In the genomic region with DNA sequence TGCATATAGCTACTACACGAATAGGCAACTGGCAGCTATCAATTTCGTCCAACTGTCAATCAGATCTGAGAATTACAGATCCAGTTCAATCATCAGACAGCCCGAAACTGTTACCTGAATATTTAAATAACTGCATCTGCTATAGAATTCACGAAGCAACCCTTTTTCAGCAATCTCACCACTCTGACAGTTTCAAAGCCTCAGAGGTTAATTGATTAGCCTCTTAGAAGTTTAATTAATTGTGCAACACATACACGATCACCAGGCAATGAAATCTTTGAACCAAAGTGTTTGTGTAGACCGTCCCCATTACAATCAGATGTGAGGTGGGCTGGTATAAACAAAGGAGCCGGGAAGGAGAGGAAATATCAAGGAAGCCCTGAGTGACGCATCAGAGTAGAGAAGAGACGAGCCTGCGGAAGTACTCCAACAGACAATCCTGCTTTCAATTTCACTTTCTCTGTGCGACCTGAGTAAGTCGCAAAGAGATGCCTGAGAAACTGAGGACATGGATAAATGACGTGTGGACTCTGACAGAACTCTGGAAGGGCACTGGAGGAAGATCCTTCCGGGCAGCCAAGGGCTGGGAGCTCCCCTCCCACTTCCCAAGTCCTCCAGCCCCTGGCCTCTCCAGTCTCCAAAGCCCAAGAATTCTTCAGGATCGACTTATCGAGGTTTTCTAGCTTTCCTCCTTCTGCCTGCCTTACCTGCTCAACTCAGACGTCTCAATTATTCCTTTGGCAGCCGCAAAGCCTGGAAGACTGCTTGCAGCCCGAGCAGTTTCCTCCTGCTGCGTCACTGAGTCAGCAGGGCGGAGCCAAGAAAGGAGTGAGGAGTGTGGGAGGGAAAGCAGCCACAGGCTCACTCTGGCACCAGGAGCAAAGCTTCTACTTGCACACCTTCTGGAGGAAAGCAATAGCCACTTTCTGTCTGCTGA, we compare ENCODE assay signal across 8 cellular contexts. TPM values are rescaled to one million over a fixed set of nuclear protein-coding genes. Genes with fewer than 3 reads are reported as not detected.
DNase-seq lines count a peak whose midpoint lies in the region; ATAC-seq and TF ChIP-seq lines count a peak whose summit lies in the region.

A gene with protein sequence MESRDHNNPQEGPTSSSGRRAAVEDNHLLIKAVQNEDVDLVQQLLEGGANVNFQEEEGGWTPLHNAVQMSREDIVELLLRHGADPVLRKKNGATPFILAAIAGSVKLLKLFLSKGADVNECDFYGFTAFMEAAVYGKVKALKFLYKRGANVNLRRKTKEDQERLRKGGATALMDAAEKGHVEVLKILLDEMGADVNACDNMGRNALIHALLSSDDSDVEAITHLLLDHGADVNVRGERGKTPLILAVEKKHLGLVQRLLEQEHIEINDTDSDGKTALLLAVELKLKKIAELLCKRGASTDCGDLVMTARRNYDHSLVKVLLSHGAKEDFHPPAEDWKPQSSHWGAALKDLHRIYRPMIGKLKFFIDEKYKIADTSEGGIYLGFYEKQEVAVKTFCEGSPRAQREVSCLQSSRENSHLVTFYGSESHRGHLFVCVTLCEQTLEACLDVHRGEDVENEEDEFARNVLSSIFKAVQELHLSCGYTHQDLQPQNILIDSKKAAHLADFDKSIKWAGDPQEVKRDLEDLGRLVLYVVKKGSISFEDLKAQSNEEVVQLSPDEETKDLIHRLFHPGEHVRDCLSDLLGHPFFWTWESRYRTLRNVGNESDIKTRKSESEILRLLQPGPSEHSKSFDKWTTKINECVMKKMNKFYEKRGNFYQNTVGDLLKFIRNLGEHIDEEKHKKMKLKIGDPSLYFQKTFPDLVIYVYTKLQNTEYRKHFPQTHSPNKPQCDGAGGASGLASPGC (minus strand): TSS at position 797 of the 937 bp plus-strand sequence. CDS start 2,450 bp downstream, outside the sequence.

- ATAC-seq in GM19351 (IDR thresholded peaks at IDR 0.05; ENCODE audit: unreplicated experiment) (peak; percentile 85), HG03442 (IDR thresholded peaks at IDR 0.05; ENCODE audit: unreplicated experiment) (peak; percentile 76), aorta (ENCODE audit: low FRiP score) (peak; percentile 92)
- ATAC-seq in activated naive CD8-positive, alpha-beta T cell treated with anti-CD3 and anti-CD28 coated beads, Interleukin-2, amount 50 U/mL, for 24 hours, result peak; percentile 89

- peak within 1 kb of the TSS; percentile 93 for H3K4me3 Mint-ChIP-seq in activated naive CD8-positive, alpha-beta T cell treated with anti-CD3 and anti-CD28 coated beads, Interleukin-2, amount 50 U/mL, for 24 hours

- H3K27me3 ChIP-seq in cardiac muscle cell (no peaks in the 10 kb centered on the region), ovary (no peaks in the 10 kb centered on the region), aorta (ENCODE audit: control insufficient read depth in 1 of 2, insufficient read depth in 2 of 2, low read length in 1 of 2) (no peaks in the 10 kb centered on the region)

- 2 to 5% (median 3%) methylated on average over 21 of the region's 21 CpGs for WGBS in ovary, 3 donors
- 8 to 9% methylated on average over 21 of the region's 21 CpGs for WGBS in aorta, 2 donors

- H3K27ac Mint-ChIP-seq in activated naive CD8-positive, alpha-beta T cell treated with anti-CD3 and anti-CD28 coated beads, Interleukin-2, amount 50 U/mL, for 24 hours, result peak within 1 kb of the TSS; percentile 97

- peak within 1 kb of the TSS; percentile 37 for H3K4me3 ChIP-seq in cardiac muscle cell
- peak within 1 kb of the TSS; percentile 65 for H3K4me3 ChIP-seq in ovary
- H3K4me3 ChIP-seq in aorta (ENCODE audit: low read length in 2 of 2), result peak within 1 kb of the TSS; percentile 73 to 86

- DNase-seq in COLO829 (ENCODE audit: low spot score) (peak; percentile 83), SK-N-DZ (ENCODE audit: low spot score) (peak; percentile 32), cardiac muscle cell (ENCODE audit: low read depth in 1 of 2, low spot score in 1 of 2) (peak; percentile 49 to 82), ovary (peak; percentile 78 to 83 (median 81)), aorta (peak; percentile 89 to 91)
- DNase-seq in activated naive CD8-positive, alpha-beta T cell treated with anti-CD3 and anti-CD28 coated beads, Interleukin-2, amount 50 U/mL, for 24 hours, result peak; percentile 63

- H3K9me3 ChIP-seq in cardiac muscle cell (ENCODE audit: low read depth) (no peaks in the 10 kb centered on the region), ovary (no peaks in the 10 kb centered on the region), aorta (ENCODE audit: control insufficient read depth, low read length) (no peaks in the 10 kb centered on the region)

- no peak for TF ChIP-seq CTCF in cardiac muscle cell (IDR thresholded peaks at IDR 0.05; ENCODE audit: low read depth, low read length)
- no peak for TF ChIP-seq CTCF in ovary (IDR thresholded peaks at IDR 0.05)

- H3K36me3 ChIP-seq in cardiac muscle cell (no peaks in the 10 kb centered on the region), ovary (no peaks in the 10 kb centered on the region), aorta (ENCODE audit: control insufficient read depth in 1 of 2, insufficient read depth in 2 of 2, low read length in 1 of 2) (no peaks in the 10 kb centered on the region)

- H3K4me1 Mint-ChIP-seq in activated naive CD8-positive, alpha-beta T cell treated with anti-CD3 and anti-CD28 coated beads, Interleukin-2, amount 50 U/mL, for 24 hours, result peaks cover 44% of the 10 kb centered on the region

- intact Hi-C loops in ovary (cut with DNase I) (loop anchor here in 3 of 4 donors (5.0 to 10.0 kb wide), 3 partner anchors 184 to 504 kb away; a partner anchor contains a TSS), aorta (cut with DNase I) (no loop called here)

- TF ChIP-seq EP300 in ovary (IDR thresholded peaks at IDR 0.05), result no peak

- peak; percentile 77 for TF ChIP-seq POLR2A in ovary (IDR thresholded peaks at IDR 0.05)

- H3K27me3 Mint-ChIP-seq in activated naive CD8-positive, alpha-beta T cell treated with anti-CD3 and anti-CD28 coated beads, Interleukin-2, amount 50 U/mL, for 24 hours, result no peaks in the 10 kb centered on the region

- peaks cover 10% of the 10 kb centered on the region for H3K36me3 Mint-ChIP-seq in activated naive CD8-positive, alpha-beta T cell treated with anti-CD3 and anti-CD28 coated beads, Interleukin-2, amount 50 U/mL, for 24 hours (ENCODE audit: low read depth)

- no peaks in the 10 kb centered on the region for H3K9me3 Mint-ChIP-seq in activated naive CD8-positive, alpha-beta T cell treated with anti-CD3 and anti-CD28 coated beads, Interleukin-2, amount 50 U/mL, for 24 hours

- H3K4me1 ChIP-seq in cardiac muscle cell (ENCODE audit: low read depth), result no peaks in the 10 kb centered on the region
- H3K4me1 ChIP-seq in ovary (ENCODE audit: insufficient read depth), result peaks cover 4% of the 10 kb centered on the region
- H3K4me1 ChIP-seq in aorta (ENCODE audit: control insufficient read depth in 1 of 2, insufficient read depth in 2 of 2, low read length in 2 of 2), result no peaks in the 10 kb centered on the region

- H3K27ac ChIP-seq in cardiac muscle cell, result no peak within 1 kb of the TSS
- peak within 1 kb of the TSS; percentile 69 to 95 for H3K27ac ChIP-seq in ovary
- peak within 1 kb of the TSS; percentile 17 to 80 for H3K27ac ChIP-seq in aorta (ENCODE audit: low read depth in 1 of 2, low read length in 2 of 2)

RNA-seq across cellular contexts. Expression of the gene that starts here (rescaled TPM):
- polyA plus RNA-seq in SK-N-DZ (2014; cell fraction: cytosol; rRNA removed), result 0.07 and 0.50 TPM in 2 replicates
- 0.43 TPM in 1 of 2 replicates, not detected in the other for polyA plus RNA-seq in SK-N-DZ (2014; cell fraction: nucleus; rRNA removed)
- 1.5 and 2.2 TPM in 2 replicates for total RNA-seq in cardiac muscle cell
- 0.87 and 3.5 TPM in 2 replicates for polyA plus RNA-seq in cardiac muscle cell
- 10 to 100 TPM in 3 of 7 donors, 1 to 10 TPM in 4; 6.7 to 14.1 (median 9.7) TPM for total RNA-seq in ovary
- 10 to 100 TPM in 1 of 2 donors, 1 to 10 TPM in 1; 6.8 to 15.0 TPM for polyA plus RNA-seq in ovary
- 10 to 100 TPM in 1 of 2 donors, 1 to 10 TPM in 1; 6.8 to 13.9 TPM for total RNA-seq in aorta
- 1 to 10 TPM; 3.9 to 6.9 TPM for polyA plus RNA-seq in aorta

Comparison
In these comparisons a context has a peak if more than half of its experiments do, and no peak if none do; other contexts are left out.
1. DNase-seq: peak in every context shown above with its lines; median percentile 90 in aorta; 83 in COLO829; 81 in ovary; 66 in cardiac muscle cell; 63 in activated naive CD8-positive, alpha-beta T cell treated with anti-CD3 and anti-CD28 coated beads, Interleukin-2, amount 50 U/mL, for 24 hours; 32 in SK-N-DZ.
2. intact Hi-C loops: an anchor here in ovary (5.0 to 10.0 kb wide); none called in aorta.